Comparison of ENCODE assay signal across 15 cellular contexts in genomic region chr19:2227415-2228156, GRCh38. TPM values are rescaled to one million over a fixed set of nuclear protein-coding genes. Genes with fewer than 3 reads are reported as not detected.
A peak's percentile ranks its signal among the peaks of the same experiment; 100 is the strongest.
DNase-seq lines count a peak whose midpoint lies in the region; ATAC-seq and TF ChIP-seq lines count a peak whose summit lies in the region.
"Had no signal": no experiment of that assay in that cellular context is flagged by ENCODE, and none has a peak within 500 bp of the region (broad histone marks: within the 10 kb centered on the region; RNA-seq: fewer than 3 reads in every experiment).

No MANE protein-coding gene starts in this region.

- H3K4me1 Mint-ChIP-seq in IgD-negative memory B cell (peaks cover 17 to 27% (median 23%) of the 10 kb centered on the region in 3 donors), naive B cell (peaks cover 16 to 29% (median 20%) of the 10 kb centered on the region in 3 donors)
- H3K4me1 Mint-ChIP-seq: H9 had no signal

- peak overlapping the region; percentile 30 to 77 (median 42) for H3K4me3 Mint-ChIP-seq in IgD-negative memory B cell
- peak overlapping the region in 1 of 8 donors; percentile 10 for H3K4me3 Mint-ChIP-seq in naive B cell
- H3K4me3 Mint-ChIP-seq: activated naive CD8-positive, alpha-beta T cell; H9 had no signal

- TF ChIP-seq CTCF in GM12865 (IDR thresholded peaks at IDR 0.05; ENCODE audit: insufficient read depth, low read depth, low read length, missing control alignments) = peak; percentile 10

- H3K9me3 Mint-ChIP-seq in IgD-negative memory B cell (no peaks in the 10 kb centered on the region), naive B cell (no peaks in the 10 kb centered on the region)
- H3K9me3 Mint-ChIP-seq: H9 had no signal

- DNase-seq in GM12865 (ENCODE audit: low read depth) = peak; percentile 85
- peak; percentile 89 for DNase-seq in RPMI8226
- DNase-seq in naive B cell = peak; percentile 34
- no peak for DNase-seq in hippocampal formation (lab: John Stamatoyannopoulos, UW)
- no peak for DNase-seq in activated naive CD4-positive, alpha-beta T cell (lab: John Stamatoyannopoulos, UW)
- DNase-seq: activated CD4-positive, CD25-positive, alpha-beta regulatory T cell; H9; psoas muscle; trophoblast cell had no signal

- no peak overlapping the region for H3K4me3 ChIP-seq in GM12865 (ENCODE audit: low read depth, low read length)
- H3K4me3 ChIP-seq: cardiac muscle cell, psoas muscle had no signal

- ATAC-seq in naive B cell (ENCODE audit: low read depth in 2 of 2) = peak; percentile 17 to 32
- no peak for ATAC-seq in HG03280 (IDR thresholded peaks at IDR 0.05; ENCODE audit: unreplicated experiment)
- ATAC-seq in GM21576 (IDR thresholded peaks at IDR 0.05; ENCODE audit: unreplicated experiment) = no peak
- ATAC-seq: psoas muscle had no signal

- H3K27ac Mint-ChIP-seq in IgD-negative memory B cell (peak overlapping the region; percentile 31 to 95 (median 91)), naive B cell (peak overlapping the region in 2 of 6 donors; percentile 19 to 84)
- H3K27ac Mint-ChIP-seq: activated naive CD8-positive, alpha-beta T cell had no signal

- H3K36me3 Mint-ChIP-seq in IgD-negative memory B cell (peaks cover 1% of the 10 kb centered on the region), naive B cell (peaks cover 0 to 7% of the 10 kb centered on the region in 2 donors)
- H3K36me3 Mint-ChIP-seq: activated naive CD8-positive, alpha-beta T cell had no signal

- H3K27me3 Mint-ChIP-seq in IgD-negative memory B cell = no peaks in the 10 kb centered on the region
- H3K27me3 Mint-ChIP-seq in naive B cell = no peaks in the 10 kb centered on the region
- H3K27me3 Mint-ChIP-seq: activated naive CD8-positive, alpha-beta T cell had no signal

RNA-seq across cellular contexts. Expression of gene PLEKHJ1, which starts 8.5 kb away (rescaled TPM):
- 163 TPM for polyA plus RNA-seq in IgD-negative memory B cell
- polyA plus RNA-seq in naive B cell (ENCODE audit: low read depth in 6 of 6) = 100 to 1,000 TPM in 5 of 6 donors, 10 to 100 TPM in 1; 98.9 to 148 (median 126) TPM

RNA-seq across cellular contexts. Expression of gene SF3A2, which starts 9.0 kb away (rescaled TPM):
- 37.8 TPM for polyA plus RNA-seq in IgD-negative memory B cell
- 10 to 100 TPM; 13.1 to 37.2 (median 20.3) TPM for polyA plus RNA-seq in naive B cell (ENCODE audit: low read depth in 6 of 6)

RNA-seq across cellular contexts. Expression of gene AMH, which starts 21.5 kb away (rescaled TPM):
- polyA plus RNA-seq in IgD-negative memory B cell (0.15 TPM), naive B cell (ENCODE audit: low read depth in 6 of 6) (not detected)

RNA-seq across cellular contexts. Expression of gene JSRP1, which starts 28.6 kb away (rescaled TPM):
- polyA plus RNA-seq in IgD-negative memory B cell = 4.3 TPM
- under 1 TPM in 3 of 6 donors, not detected in 3; 0.41 to 0.87 (median 0.53) TPM for polyA plus RNA-seq in naive B cell (ENCODE audit: low read depth in 6 of 6)
- polyA plus RNA-seq: keratinocyte had no signal

RNA-seq across cellular contexts. Expression of gene PEAK3, which starts 54.4 kb away (rescaled TPM):
- polyA plus RNA-seq in IgD-negative memory B cell (0.26 TPM), naive B cell (ENCODE audit: low read depth in 6 of 6) (1 to 10 TPM in 1 of 6 donors, under 1 TPM in 4, not detected in 1; 0.30 to 1.0 (median 0.49) TPM)
- polyA plus RNA-seq: keratinocyte had no signal

Comparison
In these comparisons a context has a peak if more than half of its experiments do, and no peak if none do; other contexts are left out.
1. DNase-seq: peak in GM12865 (single experiment), RPMI8226 (single experiment) and naive B cell (single experiment); none in hippocampal formation (0 of 2) and activated naive CD4-positive, alpha-beta T cell (0 of 4).
2. ATAC-seq: peak in naive B cell (2 of 2); none in HG03280 (single experiment) and GM21576 (single experiment).